ENCODE assay signal across 28 cellular contexts in the genomic region with DNA sequence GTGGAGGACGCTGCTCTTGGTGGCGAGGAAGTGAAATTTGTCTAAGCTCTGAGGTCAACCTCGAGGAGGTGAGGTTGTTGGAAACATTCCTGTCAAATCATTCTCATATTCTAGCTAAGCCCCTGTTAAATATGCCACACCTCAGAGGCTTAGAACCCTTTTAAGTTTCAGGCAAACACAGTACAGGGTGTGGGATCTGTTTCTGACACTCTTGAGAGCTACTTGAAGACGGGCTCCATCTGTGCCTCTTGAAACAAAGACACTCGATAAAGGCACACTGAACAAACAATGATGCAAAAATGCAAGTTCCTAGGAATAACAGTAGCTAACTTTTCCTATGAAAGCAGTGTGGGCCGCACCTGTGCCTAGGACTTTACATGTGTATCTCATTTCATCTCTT.
DNase-seq lines count a peak whose midpoint lies in the region; ATAC-seq and TF ChIP-seq lines count a peak whose summit lies in the region.
"Had no signal": no experiment of that assay in that cellular context is flagged by ENCODE, and none has a peak within 500 bp of the region (broad histone marks: within the 10 kb centered on the region; RNA-seq: fewer than 3 reads in every experiment).

No MANE protein-coding gene starts in this region.

- no peak overlapping the region for H3K4me3 ChIP-seq in lung
- H3K4me3 ChIP-seq in upper lobe of right lung = no peak overlapping the region
- H3K4me3 ChIP-seq in smooth muscle cell = no peak overlapping the region
- H3K4me3 ChIP-seq: A549, hepatocyte, ovary, thoracic aorta, uterus had no signal

- DNase-seq in activated CD4-positive, alpha-beta T cell treated with anti-CD3 and anti-CD28 coated beads for 36 hours = no peak
- DNase-seq in activated CD4-positive, alpha-beta T cell treated with anti-CD3 and anti-CD28 coated beads, Interleukin-2, amount 50 U/mL, for 48 hours = no peak
- DNase-seq in activated T-helper 2 cell treated with anti-CD3 and anti-CD28 coated beads, Interferon-gamma antibody, Interleukin-2, Interleukin-4, amounts not matched to agents 10 μg/mL and 5 μg/mL and 100 μg/mL, durations not matched to agents 14 hours and 24 hours and 36 hours (ENCODE audit: low spot score) = no peak
- peak; percentile 42 for DNase-seq in lung (ENCODE audit: low spot score)
- no peak for DNase-seq in upper lobe of right lung
- no peak for DNase-seq in foreskin keratinocyte
- DNase-seq in Kasumi-1 (lab: John Stamatoyannopoulos, UW) = no peak
- DNase-seq in smooth muscle cell (lab: John Stamatoyannopoulos, UW; ENCODE audit: unreplicated experiment) = no peak
- DNase-seq: activated CD8-positive, alpha-beta memory T cell treated with anti-CD3 and anti-CD28 coated beads for 24 hours; activated gamma-delta T cell; activated T-cell treated with anti-CD3 and anti-CD28 coated beads for 4 hours; caudate nucleus; CD4-positive, CD25-positive, alpha-beta regulatory T cell; GOT3; mammary epithelial cell; MV-4-11; NCI-H1436 treated with DMSO at 0.1 percent for 48 hours; NCI-H446 treated with DMSO at 0.1 percent for 48 hours; ovary; Right ventricle myocardium superior; stimulated activated naive CD4-positive, alpha-beta T cell treated with Interleukin-2 at 50 U/mL for 16 hours; uterus had no signal

- H3K27me3 ChIP-seq in lung (ENCODE audit: control insufficient read depth, insufficient read depth) = no peaks in the 10 kb centered on the region
- H3K27me3 ChIP-seq in upper lobe of right lung = no peaks in the 10 kb centered on the region
- H3K27me3 ChIP-seq in foreskin keratinocyte = no peaks in the 10 kb centered on the region
- no peaks in the 10 kb centered on the region for H3K27me3 ChIP-seq in smooth muscle cell (ENCODE audit: low read depth)
- H3K27me3 ChIP-seq: hepatocyte, ovary, uterus had no signal

- intact Hi-C loops in activated CD4-positive, alpha-beta T cell treated with anti-CD3 and anti-CD28 coated beads for 36 hours (cut with DNase I, micrococcal nuclease) = loop anchor here in 1 of 2 experiments (10.0 kb wide), 1 partner anchor 403 kb away; a partner anchor contains a TSS
- intact Hi-C loops in activated T-helper 2 cell treated with anti-CD3 and anti-CD28 coated beads, Interferon-gamma antibody, Interleukin-2, Interleukin-4, amounts not matched to agents 10 μg/mL and 5 μg/mL and 100 μg/mL, durations not matched to agents 14 hours and 24 hours and 36 hours (cut with micrococcal nuclease) = no loop called here
- intact Hi-C loops in upper lobe of right lung (cut with DNase I) = no loop called here

- H3K4me1 ChIP-seq in lung (ENCODE audit: control insufficient read depth in 2 of 2, insufficient read depth in 2 of 2, low read length in 2 of 2) (peaks cover 0 to 7% of the 10 kb centered on the region in 2 donors), upper lobe of right lung (peaks cover 15% of the 10 kb centered on the region), foreskin keratinocyte (peaks cover 20% of the 10 kb centered on the region), smooth muscle cell (ENCODE audit: low read depth) (peaks cover 14% of the 10 kb centered on the region)
- H3K4me1 ChIP-seq: uterus had no signal

- H3K4me3 Mint-ChIP-seq in activated CD4-positive, alpha-beta T cell treated with anti-CD3 and anti-CD28 coated beads for 36 hours = no peak overlapping the region
- no peak overlapping the region for H3K4me3 Mint-ChIP-seq in activated T-helper 2 cell treated with anti-CD3 and anti-CD28 coated beads, Interferon-gamma antibody, Interleukin-2, Interleukin-4, amounts not matched to agents 10 μg/mL and 5 μg/mL and 100 μg/mL, durations not matched to agents 14 hours and 24 hours and 36 hours (ENCODE audit: low read depth)
- H3K4me3 Mint-ChIP-seq: CD4-positive, CD25-positive, alpha-beta regulatory T cell; nephron had no signal

- H3K36me3 Mint-ChIP-seq in activated CD4-positive, alpha-beta T cell treated with anti-CD3 and anti-CD28 coated beads for 36 hours (ENCODE audit: low read depth) = peaks cover 5% of the 10 kb centered on the region
- peaks cover 6% of the 10 kb centered on the region for H3K36me3 Mint-ChIP-seq in activated T-helper 2 cell treated with anti-CD3 and anti-CD28 coated beads, Interferon-gamma antibody, Interleukin-2, Interleukin-4, amounts not matched to agents 10 μg/mL and 5 μg/mL and 100 μg/mL, durations not matched to agents 14 hours and 24 hours and 36 hours (ENCODE audit: low read depth)

- H3K9me3 ChIP-seq in lung (ENCODE audit: control insufficient read depth in 2 of 2, insufficient read depth in 1 of 2, low read length in 1 of 2) (peaks cover 0 to 6% of the 10 kb centered on the region in 2 donors), upper lobe of right lung (no peaks in the 10 kb centered on the region), smooth muscle cell (replicated peaks; ENCODE audit: low read depth) (no peaks in the 10 kb centered on the region)
- H3K9me3 ChIP-seq: A549, ovary, thoracic aorta, uterus had no signal

- peak overlapping the region in 1 of 2 donors; percentile 5 for H3K27ac ChIP-seq in lung (ENCODE audit: low read depth in 1 of 2, low read length in 1 of 2)
- H3K27ac ChIP-seq in upper lobe of right lung = no peak overlapping the region
- H3K27ac ChIP-seq in foreskin keratinocyte = no peak overlapping the region
- H3K27ac ChIP-seq in smooth muscle cell (ENCODE audit: low read depth) = no peak overlapping the region
- H3K27ac ChIP-seq: ovary, thoracic aorta, uterus had no signal

- no peaks in the 10 kb centered on the region for H3K27me3 Mint-ChIP-seq in activated CD4-positive, alpha-beta T cell treated with anti-CD3 and anti-CD28 coated beads for 36 hours
- no peaks in the 10 kb centered on the region for H3K27me3 Mint-ChIP-seq in activated T-helper 2 cell treated with anti-CD3 and anti-CD28 coated beads, Interferon-gamma antibody, Interleukin-2, Interleukin-4, amounts not matched to agents 10 μg/mL and 5 μg/mL and 100 μg/mL, durations not matched to agents 14 hours and 24 hours and 36 hours (ENCODE audit: low read depth)
- H3K27me3 Mint-ChIP-seq: CD4-positive, CD25-positive, alpha-beta regulatory T cell had no signal

- POLR2A ChIA-PET in activated CD4-positive, alpha-beta T cell treated with anti-CD3 and anti-CD28 coated beads for 36 hours (lab: Charles Lee) = no interaction called here

- H3K9me3 Mint-ChIP-seq in activated CD4-positive, alpha-beta T cell treated with anti-CD3 and anti-CD28 coated beads for 36 hours (ENCODE audit: low read depth) = no peaks in the 10 kb centered on the region
- H3K9me3 Mint-ChIP-seq in activated T-helper 2 cell treated with anti-CD3 and anti-CD28 coated beads, Interferon-gamma antibody, Interleukin-2, Interleukin-4, amounts not matched to agents 10 μg/mL and 5 μg/mL and 100 μg/mL, durations not matched to agents 14 hours and 24 hours and 36 hours = peaks cover 8% of the 10 kb centered on the region
- H3K9me3 Mint-ChIP-seq: CD4-positive, CD25-positive, alpha-beta regulatory T cell; nephron had no signal

- CTCF ChIA-PET in activated CD4-positive, alpha-beta T cell treated with anti-CD3 and anti-CD28 coated beads for 36 hours (lab: Charles Lee) = interaction anchor here (1.0 to 1.7 kb wide), 2 partner anchors 9 to 38 kb away, joined by 4 to 9 read pairs; no protein-coding TSS in a partner anchor

- H3K9ac ChIP-seq in smooth muscle cell (ENCODE audit: low read depth) = no peak overlapping the region

- peak overlapping the region; percentile 38 for H3K27ac Mint-ChIP-seq in activated CD4-positive, alpha-beta T cell treated with anti-CD3 and anti-CD28 coated beads for 36 hours
- peak overlapping the region; percentile 28 for H3K27ac Mint-ChIP-seq in activated T-helper 2 cell treated with anti-CD3 and anti-CD28 coated beads, Interferon-gamma antibody, Interleukin-2, Interleukin-4, amounts not matched to agents 10 μg/mL and 5 μg/mL and 100 μg/mL, durations not matched to agents 14 hours and 24 hours and 36 hours
- H3K27ac Mint-ChIP-seq: CD4-positive, CD25-positive, alpha-beta regulatory T cell had no signal

- no peak overlapping the region for H3K4me2 ChIP-seq in smooth muscle cell
- H3K4me2 ChIP-seq: A549, hepatocyte had no signal

- WGBS in lung, 2 donors = 66 to 76% methylated on average over 6 of the region's 6 CpGs
- WGBS in smooth muscle cell (ENCODE audit: low lambda C conversion rate) = 90% methylated on average over 6 of the region's 6 CpGs

- H3K4me1 Mint-ChIP-seq in activated CD4-positive, alpha-beta T cell treated with anti-CD3 and anti-CD28 coated beads for 36 hours = peaks cover 64% of the 10 kb centered on the region
- H3K4me1 Mint-ChIP-seq in activated T-helper 2 cell treated with anti-CD3 and anti-CD28 coated beads, Interferon-gamma antibody, Interleukin-2, Interleukin-4, amounts not matched to agents 10 μg/mL and 5 μg/mL and 100 μg/mL, durations not matched to agents 14 hours and 24 hours and 36 hours (ENCODE audit: low read depth) = peaks cover 30% of the 10 kb centered on the region

- ATAC-seq in activated CD4-positive, alpha-beta T cell treated with anti-CD3 and anti-CD28 coated beads for 36 hours = no peak
- ATAC-seq in lung (ENCODE audit: insufficient read depth, low FRiP score) = peak; percentile 55
- ATAC-seq in upper lobe of right lung = peak; percentile 60
- ATAC-seq in foreskin keratinocyte = no peak
- ATAC-seq: A549, HepG2, SK-N-SH treated with all-trans-retinoic acid at 6 μM for 48 hours had no signal

- no peak overlapping the region for H2AFZ ChIP-seq in smooth muscle cell (ENCODE audit: low read depth)
- H2AFZ ChIP-seq: hepatocyte had no signal

- peaks cover 15% of the 10 kb centered on the region for H3F3A ChIP-seq in smooth muscle cell (ENCODE audit: low read depth)

- H3K79me2 ChIP-seq in smooth muscle cell (ENCODE audit: low read depth) = no peaks in the 10 kb centered on the region
- H3K79me2 ChIP-seq: hepatocyte had no signal

- TF ChIP-seq CTCF in lung (IDR thresholded peaks at IDR 0.05; ENCODE audit: control extremely low read depth, extremely low read depth) = no peak
- TF ChIP-seq CTCF in upper lobe of right lung (IDR thresholded peaks at IDR 0.05) = no peak
- no peak for TF ChIP-seq CTCF in foreskin keratinocyte (conservative IDR thresholded peaks at IDR 0.05)
- no peak for TF ChIP-seq CTCF in smooth muscle cell (IDR thresholded peaks at IDR 0.05; ENCODE audit: borderline replicate concordance, insufficient read depth, poor library complexity, severe bottlenecking)

- H3K36me3 ChIP-seq in lung (ENCODE audit: control insufficient read depth in 2 of 2, insufficient read depth in 2 of 2, low read length in 2 of 2) = no peaks in the 10 kb centered on the region
- H3K36me3 ChIP-seq in upper lobe of right lung = no peaks in the 10 kb centered on the region
- no peaks in the 10 kb centered on the region for H3K36me3 ChIP-seq in smooth muscle cell (ENCODE audit: low read depth)
- H3K36me3 ChIP-seq: ovary, thoracic aorta, uterus had no signal

- H4K20me1 ChIP-seq in smooth muscle cell (ENCODE audit: low read depth) = no peaks in the 10 kb centered on the region

Comparison
In these comparisons a context has a peak if more than half of its experiments do, and no peak if none do; other contexts are left out.
1. ATAC-seq: peak in lung (single experiment) and upper lobe of right lung (single experiment); none in activated CD4-positive, alpha-beta T cell treated with anti-CD3 and anti-CD28 coated beads for 36 hours (single experiment) and foreskin keratinocyte (single experiment).